In the genomic region with DNA sequence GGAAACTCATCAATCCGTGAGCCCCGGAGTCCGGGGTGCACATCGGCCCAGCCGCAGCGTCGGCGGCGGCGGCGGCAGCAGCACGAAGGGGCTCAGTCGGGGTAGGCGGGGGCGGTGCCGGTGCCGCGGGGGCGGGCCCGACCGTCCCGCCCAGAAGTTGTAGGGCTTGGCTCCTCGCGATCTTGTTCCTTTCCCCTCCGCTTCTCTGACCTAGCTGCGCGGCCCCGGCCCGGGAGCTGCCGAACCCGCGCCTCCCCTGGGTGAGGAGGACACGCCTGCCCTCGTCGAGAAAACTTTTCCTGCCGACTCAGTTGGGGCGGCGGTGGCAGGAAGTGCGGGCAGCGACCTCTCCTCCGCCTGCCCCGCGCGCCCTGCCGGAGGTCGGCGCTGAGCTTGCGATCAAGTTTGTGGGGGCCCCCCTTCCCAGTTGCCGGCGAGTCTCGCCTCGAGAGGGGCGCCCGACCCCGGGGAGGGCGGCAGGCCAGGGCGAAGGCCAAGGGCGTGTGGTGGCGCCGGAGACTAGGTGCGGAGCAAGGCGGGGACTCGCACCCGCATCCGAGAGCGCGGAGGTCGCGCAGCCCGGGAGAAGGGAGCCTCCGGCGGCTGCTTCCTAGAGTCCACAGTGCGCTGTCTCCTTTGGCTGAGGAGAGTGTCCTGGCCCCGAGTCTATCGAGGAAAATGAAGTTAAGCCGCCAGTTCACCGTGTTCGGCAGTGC, we compare ENCODE assay signal across 1 cellular context.
TF ChIP-seq lines count a peak whose summit lies in the region.

Gene MAN2A1, plus strand, starts transcription at position 188 of the 716 bp plus-strand sequence. Its CDS starts 491 bp downstream, at position 679.

TF ChIP-seq in HepG2, 621 proteins besides CTCF, POLR2A, EP300 and RAD21 (continued from another document and continues in another):
- peak; percentile 32; the same call in 1 of the 2 replicates for TF ChIP-seq ZNF687 (CRISPR knock-in tag; IDR thresholded peaks at IDR 0.05)
- TF ChIP-seq ZNF207 (IDR thresholded peaks at IDR 0.05; ENCODE audit: borderline replicate concordance), result no peak
- TF ChIP-seq ZNF232 (CRISPR knock-in tag; IDR thresholded peaks at IDR 0.05; ENCODE audit: borderline replicate concordance), result peak; percentile 25; the same call in 1 of the 2 replicates
- no peak for TF ChIP-seq HOMEZ (CRISPR knock-in tag; IDR thresholded peaks at IDR 0.05; ENCODE audit: low read depth)
- TF ChIP-seq EED (CRISPR knock-in tag; IDR thresholded peaks at IDR 0.05), result peak; percentile 81
- TF ChIP-seq ZNF709 (CRISPR knock-in tag; IDR thresholded peaks at IDR 0.05), result 0 out of 2 replicates have a peak, but pooled peaks have one; percentile 20
- TF ChIP-seq HNRNPUL1 (IDR thresholded peaks at IDR 0.05; ENCODE audit: low read depth, low read length), result no peak
- no peak for TF ChIP-seq CREM (IDR thresholded peaks at IDR 0.05)
- no peak for TF ChIP-seq CREM (CRISPR knock-in tag; IDR thresholded peaks at IDR 0.05)
- TF ChIP-seq, protein P1, sequence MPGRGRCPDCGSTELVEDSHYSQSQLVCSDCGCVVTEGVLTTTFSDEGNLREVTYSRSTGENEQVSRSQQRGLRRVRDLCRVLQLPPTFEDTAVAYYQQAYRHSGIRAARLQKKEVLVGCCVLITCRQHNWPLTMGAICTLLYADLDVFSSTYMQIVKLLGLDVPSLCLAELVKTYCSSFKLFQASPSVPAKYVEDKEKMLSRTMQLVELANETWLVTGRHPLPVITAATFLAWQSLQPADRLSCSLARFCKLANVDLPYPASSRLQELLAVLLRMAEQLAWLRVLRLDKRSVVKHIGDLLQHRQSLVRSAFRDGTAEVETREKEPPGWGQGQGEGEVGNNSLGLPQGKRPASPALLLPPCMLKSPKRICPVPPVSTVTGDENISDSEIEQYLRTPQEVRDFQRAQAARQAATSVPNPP (CRISPR knock-in tag; IDR thresholded peaks at IDR 0.05), result no peak
- TF ChIP-seq SMARCC2 (IDR thresholded peaks at IDR 0.05), result no peak
- no peak for TF ChIP-seq YEATS2 (CRISPR knock-in tag; IDR thresholded peaks at IDR 0.05; ENCODE audit: borderline replicate concordance)
- TF ChIP-seq THAP7 (CRISPR knock-in tag; IDR thresholded peaks at IDR 0.05), result no peak
- TF ChIP-seq ZNF550 (CRISPR knock-in tag; IDR thresholded peaks at IDR 0.05; ENCODE audit: borderline replicate concordance), result no peak
- TF ChIP-seq ZMAT3 (CRISPR knock-in tag; conservative IDR thresholded peaks at IDR 0.05), result 0 out of 2 replicates have a peak, but pooled peaks have one; percentile 20
- TF ChIP-seq ZMYM4 (CRISPR knock-in tag; IDR thresholded peaks at IDR 0.05), result peak; percentile 3; the same call in 1 of the 2 replicates
- no peak for TF ChIP-seq RFXANK (CRISPR knock-in tag; IDR thresholded peaks at IDR 0.05)
- no peak for TF ChIP-seq NFIC (IDR thresholded peaks at IDR 0.05; ENCODE audit: low read length)
- TF ChIP-seq DBP (CRISPR knock-in tag; IDR thresholded peaks at IDR 0.05; ENCODE audit: not compliant biosample characterization), result no peak
- no peak for TF ChIP-seq TBP (CRISPR knock-in tag; IDR thresholded peaks at IDR 0.05)
- TF ChIP-seq MTF2 (CRISPR knock-in tag; IDR thresholded peaks at IDR 0.05; ENCODE audit: borderline replicate concordance), result 0 out of 2 replicates have a peak, but pooled peaks have one; percentile 6
- no peak for TF ChIP-seq SNRNP70 (IDR thresholded peaks at IDR 0.05; ENCODE audit: low read depth, low read length)
- no peak for TF ChIP-seq CERS6 (CRISPR knock-in tag; IDR thresholded peaks at IDR 0.05)
- no peak for TF ChIP-seq KMT2B (CRISPR knock-in tag; IDR thresholded peaks at IDR 0.05)
- TF ChIP-seq ZNF10 (CRISPR knock-in tag; IDR thresholded peaks at IDR 0.05; ENCODE audit: borderline replicate concordance, low read depth), result no peak
- TF ChIP-seq ZFP36L2 (CRISPR knock-in tag; IDR thresholded peaks at IDR 0.05), result no peak
- TF ChIP-seq, protein P2, sequence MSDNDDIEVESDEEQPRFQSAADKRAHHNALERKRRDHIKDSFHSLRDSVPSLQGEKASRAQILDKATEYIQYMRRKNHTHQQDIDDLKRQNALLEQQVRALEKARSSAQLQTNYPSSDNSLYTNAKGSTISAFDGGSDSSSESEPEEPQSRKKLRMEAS (IDR thresholded peaks at IDR 0.05), result 0 out of 2 replicates have a peak, but pooled peaks have one; percentile 3
- no peak for TF ChIP-seq CBX5 (CRISPR knock-in tag; IDR thresholded peaks at IDR 0.05; ENCODE audit: borderline replicate concordance)
- peak; percentile 39; the same call in 1 of the 2 replicates for TF ChIP-seq KLF12 (CRISPR knock-in tag; IDR thresholded peaks at IDR 0.05; ENCODE audit: borderline replicate concordance)
- no peak for TF ChIP-seq ZBTB20 (CRISPR knock-in tag; IDR thresholded peaks at IDR 0.05; ENCODE audit: borderline replicate concordance, low read depth)
- no peak for TF ChIP-seq ZGPAT (CRISPR knock-in tag; IDR thresholded peaks at IDR 0.05)
- TF ChIP-seq JUNB (CRISPR knock-in tag; IDR thresholded peaks at IDR 0.05; ENCODE audit: borderline replicate concordance), result no peak
- TF ChIP-seq CHCHD3 (CRISPR knock-in tag; IDR thresholded peaks at IDR 0.05), result no peak
- 0 out of 2 replicates have a peak, but pooled peaks have one; percentile 68 for TF ChIP-seq ZBTB2 (CRISPR knock-in tag; IDR thresholded peaks at IDR 0.05; ENCODE audit: low read depth)
- no peak; a peak in 3 of 4 replicates for TF ChIP-seq HMGXB4 (CRISPR knock-in tag; IDR thresholded peaks at IDR 0.05; ENCODE audit: borderline replicate concordance in 1 of 2, low read depth in 1 of 2)
- TF ChIP-seq ZNF234 (CRISPR knock-in tag; conservative IDR thresholded peaks at IDR 0.05), result peak; percentile 73; the same call in 1 of the 2 replicates
- no peak for TF ChIP-seq PCBP2 (optimal IDR thresholded peaks at IDR 0.05; ENCODE audit: low read depth, low read length, poor library complexity, severe bottlenecking)
- TF ChIP-seq, protein P3, sequence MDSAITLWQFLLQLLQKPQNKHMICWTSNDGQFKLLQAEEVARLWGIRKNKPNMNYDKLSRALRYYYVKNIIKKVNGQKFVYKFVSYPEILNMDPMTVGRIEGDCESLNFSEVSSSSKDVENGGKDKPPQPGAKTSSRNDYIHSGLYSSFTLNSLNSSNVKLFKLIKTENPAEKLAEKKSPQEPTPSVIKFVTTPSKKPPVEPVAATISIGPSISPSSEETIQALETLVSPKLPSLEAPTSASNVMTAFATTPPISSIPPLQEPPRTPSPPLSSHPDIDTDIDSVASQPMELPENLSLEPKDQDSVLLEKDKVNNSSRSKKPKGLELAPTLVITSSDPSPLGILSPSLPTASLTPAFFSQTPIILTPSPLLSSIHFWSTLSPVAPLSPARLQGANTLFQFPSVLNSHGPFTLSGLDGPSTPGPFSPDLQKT (CRISPR knock-in tag; IDR thresholded peaks at IDR 0.05; ENCODE audit: borderline replicate concordance), result no peak
- TF ChIP-seq KDM3A (CRISPR knock-in tag; IDR thresholded peaks at IDR 0.05; ENCODE audit: low read depth), result no peak
- no peak for TF ChIP-seq ATM (IDR thresholded peaks at IDR 0.05; ENCODE audit: borderline replicate concordance)
- TF ChIP-seq POLR2AphosphoS5 (IDR thresholded peaks at IDR 0.05; ENCODE audit: low read depth, low read length), result no peak
- no peak for TF ChIP-seq EZH2 (conservative IDR thresholded peaks at IDR 0.05; ENCODE audit: low read depth, low read length)
- no peak for TF ChIP-seq MXD3 (CRISPR knock-in tag; IDR thresholded peaks at IDR 0.05)
